Comparison of ENCODE assay signal across 1 cellular context in genomic region chr15:67884514-67885225, GRCh38.
A peak's percentile ranks its signal among the peaks of the same experiment; 100 is the strongest.
TF ChIP-seq lines count a peak whose summit lies in the region.

No MANE protein-coding gene starts in this region.

TF ChIP-seq in HEK293, 187 proteins besides CTCF, POLR2A, EP300 and RAD21 (continued from another document):
- TF ChIP-seq, protein P1, sequence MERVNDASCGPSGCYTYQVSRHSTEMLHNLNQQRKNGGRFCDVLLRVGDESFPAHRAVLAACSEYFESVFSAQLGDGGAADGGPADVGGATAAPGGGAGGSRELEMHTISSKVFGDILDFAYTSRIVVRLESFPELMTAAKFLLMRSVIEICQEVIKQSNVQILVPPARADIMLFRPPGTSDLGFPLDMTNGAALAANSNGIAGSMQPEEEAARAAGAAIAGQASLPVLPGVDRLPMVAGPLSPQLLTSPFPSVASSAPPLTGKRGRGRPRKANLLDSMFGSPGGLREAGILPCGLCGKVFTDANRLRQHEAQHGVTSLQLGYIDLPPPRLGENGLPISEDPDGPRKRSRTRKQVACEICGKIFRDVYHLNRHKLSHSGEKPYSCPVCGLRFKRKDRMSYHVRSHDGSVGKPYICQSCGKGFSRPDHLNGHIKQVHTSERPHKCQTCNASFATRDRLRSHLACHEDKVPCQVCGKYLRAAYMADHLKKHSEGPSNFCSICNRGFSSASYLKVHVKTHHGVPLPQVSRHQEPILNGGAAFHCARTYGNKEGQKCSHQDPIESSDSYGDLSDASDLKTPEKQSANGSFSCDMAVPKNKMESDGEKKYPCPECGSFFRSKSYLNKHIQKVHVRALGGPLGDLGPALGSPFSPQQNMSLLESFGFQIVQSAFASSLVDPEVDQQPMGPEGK (tag by site-specific recombination; IDR thresholded peaks at IDR 0.05) = peak; percentile 77
- TF ChIP-seq GLIS1 (tag by site-specific recombination; IDR thresholded peaks at IDR 0.05) = peak; percentile 70
- TF ChIP-seq WT1 (tag by site-specific recombination; IDR thresholded peaks at IDR 0.05) = peak; percentile 55
- TF ChIP-seq KLF16 (tag by site-specific recombination; IDR thresholded peaks at IDR 0.05) = 0 out of 2 replicates have a peak, but pooled peaks have one; percentile 58
- TF ChIP-seq ZSCAN23 (tag by site-specific recombination; IDR thresholded peaks at IDR 0.05) = no peak
- TF ChIP-seq BCL11B (tag by site-specific recombination; IDR thresholded peaks at IDR 0.05; ENCODE audit: low read depth) = peak; percentile 48; the same call in 1 of the 2 replicates
- TF ChIP-seq, protein P2, sequence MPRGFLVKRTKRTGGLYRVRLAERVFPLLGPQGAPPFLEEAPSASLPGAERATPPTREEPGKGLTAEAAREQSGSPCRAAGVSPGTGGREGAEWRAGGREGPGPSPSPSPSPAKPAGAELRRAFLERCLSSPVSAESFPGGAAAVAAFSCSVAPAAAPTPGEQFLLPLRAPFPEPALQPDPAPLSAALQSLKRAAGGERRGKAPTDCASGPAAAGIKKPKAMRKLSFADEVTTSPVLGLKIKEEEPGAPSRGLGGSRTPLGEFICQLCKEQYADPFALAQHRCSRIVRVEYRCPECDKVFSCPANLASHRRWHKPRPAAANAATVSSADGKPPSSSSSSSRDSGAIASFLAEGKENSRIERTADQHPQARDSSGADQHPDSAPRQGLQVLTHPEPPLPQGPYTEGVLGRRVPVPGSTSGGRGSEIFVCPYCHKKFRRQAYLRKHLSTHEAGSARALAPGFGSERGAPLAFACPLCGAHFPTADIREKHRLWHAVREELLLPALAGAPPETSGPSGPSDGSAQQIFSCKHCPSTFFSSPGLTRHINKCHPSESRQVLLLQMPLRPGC (tag by site-specific recombination; IDR thresholded peaks at IDR 0.05) = peak; percentile 85
- no peak for TF ChIP-seq ZNF48 (tag by site-specific recombination; IDR thresholded peaks at IDR 0.05)
- TF ChIP-seq ZXDB (tag by site-specific recombination; IDR thresholded peaks at IDR 0.05) = peak; percentile 73
- TF ChIP-seq ZFP69B (tag by site-specific recombination; IDR thresholded peaks at IDR 0.05) = peak; percentile 90
- no peak for TF ChIP-seq ZNF529 (tag by site-specific recombination; IDR thresholded peaks at IDR 0.05; ENCODE audit: insufficient replicate concordance)
- 0 out of 2 replicates have a peak, but pooled peaks have one; percentile 31 for TF ChIP-seq ZNF423 (tag by site-specific recombination; IDR thresholded peaks at IDR 0.05)
- TF ChIP-seq, protein P3, sequence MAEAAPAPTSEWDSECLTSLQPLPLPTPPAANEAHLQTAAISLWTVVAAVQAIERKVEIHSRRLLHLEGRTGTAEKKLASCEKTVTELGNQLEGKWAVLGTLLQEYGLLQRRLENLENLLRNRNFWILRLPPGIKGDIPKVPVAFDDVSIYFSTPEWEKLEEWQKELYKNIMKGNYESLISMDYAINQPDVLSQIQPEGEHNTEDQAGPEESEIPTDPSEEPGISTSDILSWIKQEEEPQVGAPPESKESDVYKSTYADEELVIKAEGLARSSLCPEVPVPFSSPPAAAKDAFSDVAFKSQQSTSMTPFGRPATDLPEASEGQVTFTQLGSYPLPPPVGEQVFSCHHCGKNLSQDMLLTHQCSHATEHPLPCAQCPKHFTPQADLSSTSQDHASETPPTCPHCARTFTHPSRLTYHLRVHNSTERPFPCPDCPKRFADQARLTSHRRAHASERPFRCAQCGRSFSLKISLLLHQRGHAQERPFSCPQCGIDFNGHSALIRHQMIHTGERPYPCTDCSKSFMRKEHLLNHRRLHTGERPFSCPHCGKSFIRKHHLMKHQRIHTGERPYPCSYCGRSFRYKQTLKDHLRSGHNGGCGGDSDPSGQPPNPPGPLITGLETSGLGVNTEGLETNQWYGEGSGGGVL (tag by site-specific recombination; IDR thresholded peaks at IDR 0.05) = peak; percentile 74
